Comparison of ENCODE assay signal across 9 cellular contexts in genomic region chr3:146543461-146544012, GRCh38. TPM values are rescaled to one million over a fixed set of nuclear protein-coding genes. Genes with fewer than 3 reads are reported as not detected.
DNase-seq lines count a peak whose midpoint lies in the region; ATAC-seq, FAIRE-seq and TF ChIP-seq lines count a peak whose summit lies in the region.
"Had no signal": no experiment of that assay in that cellular context is flagged by ENCODE, and none has a peak within 500 bp of the region (broad histone marks: within the 10 kb centered on the region; RNA-seq: fewer than 3 reads in every experiment).

No MANE protein-coding gene starts in this region.

- H3K4ac ChIP-seq in mesendoderm (ENCODE audit: low read depth, low read length) = peak overlapping the region; percentile 98

- peak overlapping the region; percentile 88 for H3K27ac Mint-ChIP-seq in activated CD4-positive, alpha-beta T cell treated with anti-CD3 and anti-CD28 coated beads for 36 hours
- peak overlapping the region; percentile 95 for H3K27ac Mint-ChIP-seq in dendritic cell treated with granulocyte-macrophage colony-stimulating factor and Interleukin-4, amounts not matched to agents 40 ng/mL and 50 ng/mL, for 4 days

- TSS peak; percentile 32 for BruUV-seq in PC-3 (replicated peaks; lab: Mats Ljungman, UMichigan)

- no peaks in the 10 kb centered on the region for H3K36me3 ChIP-seq in PC-3 (ENCODE audit: low read depth, low read length)
- peaks cover 3% of the 10 kb centered on the region for H3K36me3 ChIP-seq in mesendoderm (ENCODE audit: control insufficient read depth, insufficient read depth, low read length)

- H3K79me2 ChIP-seq in PC-3 (ENCODE audit: low read length) (peaks cover 60% of the 10 kb centered on the region), mesendoderm (ENCODE audit: control insufficient read depth, insufficient read depth, low read length) (peaks cover 43% of the 10 kb centered on the region)

- H3K4me1 ChIP-seq in PC-3 (ENCODE audit: insufficient read depth, low read length) (peaks cover 32% of the 10 kb centered on the region), mesendoderm (ENCODE audit: control insufficient read depth, low read depth, low read length) (no peaks in the 10 kb centered on the region)

- H3K27me3 Mint-ChIP-seq in activated CD4-positive, alpha-beta T cell treated with anti-CD3 and anti-CD28 coated beads for 36 hours = no peaks in the 10 kb centered on the region
- no peaks in the 10 kb centered on the region for H3K27me3 Mint-ChIP-seq in dendritic cell treated with granulocyte-macrophage colony-stimulating factor and Interleukin-4, amounts not matched to agents 40 ng/mL and 50 ng/mL, for 4 days

- no peaks in the 10 kb centered on the region for H3K27me3 ChIP-seq in PC-3 (ENCODE audit: low read length)
- H3K27me3 ChIP-seq in mesendoderm (ENCODE audit: insufficient read depth, low read length, poor library complexity) = no peaks in the 10 kb centered on the region

- H3K4me2 ChIP-seq in PC-3 (ENCODE audit: low read length) = peak overlapping the region; percentile 93
- peak overlapping the region; percentile 64 for H3K4me2 ChIP-seq in mesendoderm (ENCODE audit: low read length)

- no peak overlapping the region for H3K23ac ChIP-seq in mesendoderm (ENCODE audit: low read length)

- ATAC-seq in activated CD4-positive, alpha-beta T cell treated with anti-CD3 and anti-CD28 coated beads for 36 hours = peak; percentile 1
- ATAC-seq in HG02852 (IDR thresholded peaks at IDR 0.05; ENCODE audit: unreplicated experiment) (peak; percentile 11), PC-3 (peak; percentile 9)

- no peaks in the 10 kb centered on the region for H3K9me2 ChIP-seq in PC-3 (replicated peaks; ENCODE audit: low read length)

- no CpG with 5 or more reads among the region's 10 CpGs for WGBS in mesendoderm (ENCODE audit: extremely low coverage, insufficient coverage, low lambda C conversion rate)

- H3K18ac ChIP-seq in mesendoderm (ENCODE audit: low read length) = peak overlapping the region; percentile 96

- H3K27ac ChIP-seq in PC-3 (ENCODE audit: low read length) (peak overlapping the region; percentile 89), mesendoderm (ENCODE audit: low read depth, low read length) (no peak overlapping the region)

- no peak overlapping the region for H2BK15ac ChIP-seq in mesendoderm (replicated peaks; ENCODE audit: low read depth)

- H3K4me3 ChIP-seq in PC-3 (ENCODE audit: low read length) (peak overlapping the region; percentile 92), mesendoderm (ENCODE audit: low read length) (peak overlapping the region; percentile 89)

- H3K4me3 Mint-ChIP-seq in activated CD4-positive, alpha-beta T cell treated with anti-CD3 and anti-CD28 coated beads for 36 hours = peak overlapping the region; percentile 90
- peak overlapping the region; percentile 83 for H3K4me3 Mint-ChIP-seq in dendritic cell treated with granulocyte-macrophage colony-stimulating factor and Interleukin-4, amounts not matched to agents 40 ng/mL and 50 ng/mL, for 4 days

- TF ChIP-seq CTCF in PC-3 (conservative IDR thresholded peaks at IDR 0.05; ENCODE audit: low read depth, low read length) = no peak

- H3K9me3 ChIP-seq in PC-3 (ENCODE audit: low read length) = no peaks in the 10 kb centered on the region

- POLR2A ChIA-PET in activated CD4-positive, alpha-beta T cell treated with anti-CD3 and anti-CD28 coated beads for 36 hours (lab: Charles Lee) = interaction anchor here (1.8 kb wide), 1 partner anchor 45 kb away, joined by 7 read pairs; no protein-coding TSS in a partner anchor
- POLR2A ChIA-PET in PC-3 (lab: Charles Lee; ENCODE audit: unreplicated experiment) = interaction anchor here (0.6 to 1.3 kb wide), 2 partner anchors 12 to 75 kb away, joined by 3 to 6 read pairs; partner anchors contain the start of gene PLSCR2

- no peaks in the 10 kb centered on the region for H3K79me1 ChIP-seq in mesendoderm (ENCODE audit: low read length)

- no peak overlapping the region for H4K8ac ChIP-seq in mesendoderm (ENCODE audit: low read depth, low read length)

- peak overlapping the region; percentile 95 for H3K56ac ChIP-seq in mesendoderm (ENCODE audit: low read length)

- peak overlapping the region; percentile 76 for H2AFZ ChIP-seq in PC-3 (ENCODE audit: low read length)

- peaks cover 12% of the 10 kb centered on the region for H3K36me3 Mint-ChIP-seq in activated CD4-positive, alpha-beta T cell treated with anti-CD3 and anti-CD28 coated beads for 36 hours (ENCODE audit: low read depth)
- H3K36me3 Mint-ChIP-seq in dendritic cell treated with granulocyte-macrophage colony-stimulating factor and Interleukin-4, amounts not matched to agents 40 ng/mL and 50 ng/mL, for 4 days (ENCODE audit: low read depth) = peaks cover 6% of the 10 kb centered on the region

- no peak for DNase-seq in activated CD4-positive, alpha-beta T cell treated with anti-CD3 and anti-CD28 coated beads for 36 hours
- no peak for DNase-seq in activated CD4-positive, alpha-beta T cell treated with anti-CD3 and anti-CD28 coated beads for 48 hours
- DNase-seq in PC-3 (no peak), mesendoderm (no peak), frontal cortex (ENCODE audit: low spot score in 2 of 2) (no peak), NCI-H187 treated with DMSO at 0.1 percent for 48 hours (lab: John Stamatoyannopoulos, UW) (no peak)

- H3K4me1 Mint-ChIP-seq in activated CD4-positive, alpha-beta T cell treated with anti-CD3 and anti-CD28 coated beads for 36 hours = peaks cover 52% of the 10 kb centered on the region
- H3K4me1 Mint-ChIP-seq in dendritic cell treated with granulocyte-macrophage colony-stimulating factor and Interleukin-4, amounts not matched to agents 40 ng/mL and 50 ng/mL, for 4 days (ENCODE audit: low read depth) = peaks cover 47% of the 10 kb centered on the region

- peak overlapping the region; percentile 96 for H3K9ac ChIP-seq in PC-3 (ENCODE audit: low read length)
- peak overlapping the region; percentile 94 for H3K9ac ChIP-seq in mesendoderm (ENCODE audit: low read length)

- intact Hi-C loops in activated CD4-positive, alpha-beta T cell treated with anti-CD3 and anti-CD28 coated beads for 36 hours (cut with DNase I, micrococcal nuclease) = loop anchor here (1.0 to 2.0 kb wide), 5 partner anchors 41 to 79 kb away; partner anchors contain the start of gene PLSCR2 (in 2 of the 2)
- intact Hi-C loops in PC-3 (cut with micrococcal nuclease) = loop anchor here (1.0 to 5.0 kb wide), 3 partner anchors 37 to 169 kb away; partner anchors contain the start of gene PLSCR2
- intact Hi-C loops in dendritic cell treated with granulocyte-macrophage colony-stimulating factor and Interleukin-4, amounts not matched to agents 40 ng/mL and 50 ng/mL, for 4 days (cut with micrococcal nuclease) = loop anchor here (1.0 to 2.0 kb wide), 2 partner anchors 37 to 75 kb away; partner anchors contain the start of gene PLSCR2

- no peak overlapping the region for H2BK120ac ChIP-seq in mesendoderm (ENCODE audit: low read depth, low read length)

- H2AK5ac ChIP-seq in mesendoderm (ENCODE audit: low read length) = no peak overlapping the region

- H4K5ac ChIP-seq in mesendoderm (ENCODE audit: low read length) = no peak overlapping the region

- no peak for FAIRE-seq in frontal cortex (lab: Jason Lieb, UNC)
- FAIRE-seq: islet of Langerhans had no signal

- H4K20me1 ChIP-seq in PC-3 (ENCODE audit: low read length) = peaks cover 23% of the 10 kb centered on the region

- CTCF ChIA-PET in activated CD4-positive, alpha-beta T cell treated with anti-CD3 and anti-CD28 coated beads for 36 hours (lab: Charles Lee) = interaction anchor here (1.1 to 1.7 kb wide), 4 partner anchors 11 to 355 kb away, joined by 3 to 6 read pairs (median 4); partner anchors contain the start of gene PLSCR2
- CTCF ChIA-PET in PC-3 (lab: Charles Lee) = no interaction called here

- H2BK5ac ChIP-seq in mesendoderm (ENCODE audit: low read length) = no peak overlapping the region

- no peaks in the 10 kb centered on the region for H3F3A ChIP-seq in PC-3 (ENCODE audit: low read length, unreplicated experiment)

- no peaks in the 10 kb centered on the region for H3K9me3 Mint-ChIP-seq in activated CD4-positive, alpha-beta T cell treated with anti-CD3 and anti-CD28 coated beads for 36 hours (ENCODE audit: low read depth)
- no peaks in the 10 kb centered on the region for H3K9me3 Mint-ChIP-seq in dendritic cell treated with granulocyte-macrophage colony-stimulating factor and Interleukin-4, amounts not matched to agents 40 ng/mL and 50 ng/mL, for 4 days

RNA-seq across cellular contexts. Expression of gene PLSCR1, which starts 0.9 kb away (rescaled TPM):
- 10 to 100 TPM; 65.1 to 66.1 TPM for total RNA-seq in activated CD4-positive, alpha-beta T cell treated with anti-CD3 and anti-CD28 coated beads for 36 hours
- 31.4 and 48.8 TPM in 2 replicates for total RNA-seq in PC-3 (2014; rRNA removed)
- polyA plus RNA-seq in mesendoderm (2013, experiment 1 of 2) = 55.1 TPM
- polyA plus RNA-seq in mesendoderm (2013, experiment 2 of 2) = 57.2 TPM
- 7.7 TPM for total RNA-seq in frontal cortex
